ENCODE assay signal across 1 cellular context in genomic region chr6:128395596-128395995, GRCh38.
TF ChIP-seq lines count a peak whose summit lies in the region.

No MANE protein-coding gene starts in this region.

TF ChIP-seq in endothelial cell of umbilical vein, 7 proteins besides CTCF, POLR2A, EP300 and RAD21:
- TF ChIP-seq MAX (IDR thresholded peaks at IDR 0.05; ENCODE audit: insufficient read depth, insufficient read length), result no peak
- TF ChIP-seq FOS (IDR thresholded peaks at IDR 0.05; ENCODE audit: borderline replicate concordance, insufficient read depth, low read length), result no peak
- no peak for TF ChIP-seq GATA2 (IDR thresholded peaks at IDR 0.05; ENCODE audit: insufficient read depth, insufficient read length, low read depth, low read length)
- no peak for TF ChIP-seq MYC (IDR thresholded peaks at IDR 0.05; ENCODE audit: low read depth, low read length)
- TF ChIP-seq EZH2 (IDR thresholded peaks at IDR 0.05; ENCODE audit: borderline replicate concordance, low read depth, low read length, severe bottlenecking), result no peak
- TF ChIP-seq POLR2AphosphoS5 (IDR thresholded peaks at IDR 0.05; ENCODE audit: insufficient read depth, low read depth, low read length), result no peak
- no peak for TF ChIP-seq JUN (IDR thresholded peaks at IDR 0.05; ENCODE audit: borderline replicate concordance, insufficient read depth, insufficient read length, low read depth)
